In genomic region chr2:220104871-220105351, GRCh38 we compare ENCODE assay signal across 1 cellular context.
TF ChIP-seq lines count a peak whose summit lies in the region.

No MANE protein-coding gene starts in this region.

TF ChIP-seq in IMR-90, 13 proteins besides CTCF, POLR2A, EP300 and RAD21 (continued from another document):
- no peak for TF ChIP-seq ELK1 (IDR thresholded peaks at IDR 0.05; ENCODE audit: borderline replicate concordance, low read depth, low read length)
- no peak for TF ChIP-seq RFX5 (IDR thresholded peaks at IDR 0.05; ENCODE audit: low read depth, low read length)
- no peak for TF ChIP-seq USF2 (IDR thresholded peaks at IDR 0.05; ENCODE audit: low read depth, low read length)
